In the genomic region with DNA sequence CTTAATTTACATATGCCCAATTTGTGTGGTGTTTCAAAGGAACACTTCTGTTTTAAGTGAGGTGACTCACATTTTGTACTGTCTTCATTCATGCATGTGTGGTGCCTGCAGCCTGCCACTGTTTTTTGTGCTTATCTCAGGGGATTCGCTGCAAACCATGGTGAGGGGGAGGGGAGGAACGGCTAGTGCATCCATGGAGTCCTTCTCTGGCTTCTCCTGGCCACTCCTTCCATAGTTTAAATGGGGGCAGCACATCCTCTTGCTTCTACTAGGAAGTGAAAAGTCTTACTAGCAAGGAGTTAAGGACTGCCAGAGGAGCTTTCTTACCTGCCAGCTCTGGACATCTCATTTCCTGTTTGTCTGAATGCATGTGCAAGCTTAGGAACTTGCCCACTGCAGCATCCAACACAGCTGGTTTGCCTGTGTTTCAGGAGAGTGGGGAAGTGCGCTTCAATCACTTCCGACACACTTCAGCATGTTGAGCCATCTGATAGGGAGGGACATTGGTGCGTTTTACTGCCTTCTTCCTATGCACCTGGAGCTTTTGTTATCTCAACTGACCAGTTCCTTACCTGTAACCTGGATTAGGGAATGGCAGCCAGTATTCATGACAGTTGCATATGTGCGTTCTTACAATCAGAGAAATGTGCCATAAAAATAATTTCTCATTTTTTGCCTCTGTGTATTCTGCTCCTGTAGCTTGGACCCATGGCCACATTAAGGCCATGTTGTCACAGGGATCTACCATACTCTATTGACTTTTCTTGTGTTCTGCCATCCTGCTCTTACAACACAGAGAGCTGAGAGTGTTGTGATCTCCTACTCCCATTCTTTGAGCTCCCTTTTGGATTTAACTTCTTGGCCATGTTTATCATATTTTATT, we compare ENCODE assay signal across 9 cellular contexts.
A peak's percentile ranks its signal among the peaks of the same experiment; 100 is the strongest.
DNase-seq lines count a peak whose midpoint lies in the region; ATAC-seq and TF ChIP-seq lines count a peak whose summit lies in the region.
"Had no signal": no experiment of that assay in that cellular context is flagged by ENCODE, and none has a peak within 500 bp of the region (broad histone marks: within the 10 kb centered on the region; RNA-seq: fewer than 3 reads in every experiment).

No MANE protein-coding gene starts in this region.

- peaks cover 6% of the 10 kb centered on the region for H3K36me3 Mint-ChIP-seq in brain

- H3K4me1 Mint-ChIP-seq in brain = peaks cover 67% of the 10 kb centered on the region

- WGBS in transverse colon (ENCODE audit: low coverage in 1 of 2), 2 donors = 31 to 39% methylated on average over 4 to 6 of the region's 6 CpGs
- 59 to 67% (median 61%) methylated on average over 6 of the region's 6 CpGs for WGBS in ovary, 3 donors

- no peak overlapping the region for H3K4me3 ChIP-seq in transverse colon
- no peak overlapping the region for H3K4me3 ChIP-seq in ovary
- no peak overlapping the region for H3K4me3 ChIP-seq in SJCRH30
- H3K4me3 ChIP-seq: thoracic aorta had no signal

- ATAC-seq in GM18505 (IDR thresholded peaks at IDR 0.05; ENCODE audit: unreplicated experiment) (peak; percentile 71), GM21515 (IDR thresholded peaks at IDR 0.05; ENCODE audit: unreplicated experiment) (peak; percentile 56)

- peak overlapping the region in 3 of 5 experiments; percentile 12 to 50 (median 37) for H3K27ac Mint-ChIP-seq in brain

- TF ChIP-seq EP300 in transverse colon (IDR thresholded peaks at IDR 0.05; ENCODE audit: low read depth) = no peak
- no peak for TF ChIP-seq EP300 in ovary (IDR thresholded peaks at IDR 0.05)

- H3K9me3 ChIP-seq in transverse colon = no peaks in the 10 kb centered on the region
- no peaks in the 10 kb centered on the region for H3K9me3 ChIP-seq in ovary
- no peaks in the 10 kb centered on the region for H3K9me3 ChIP-seq in SJCRH30 (replicated peaks)
- H3K9me3 ChIP-seq: thoracic aorta had no signal

- peak overlapping the region in 3 of 4 donors; percentile 11 to 51 (median 23) for H3K27ac ChIP-seq in transverse colon
- H3K27ac ChIP-seq in ovary = no peak overlapping the region
- no peak overlapping the region for H3K27ac ChIP-seq in SJCRH30
- H3K27ac ChIP-seq: thoracic aorta had no signal

- H3K36me3 ChIP-seq in transverse colon = no peaks in the 10 kb centered on the region
- no peaks in the 10 kb centered on the region for H3K36me3 ChIP-seq in ovary
- no peaks in the 10 kb centered on the region for H3K36me3 ChIP-seq in SJCRH30
- H3K36me3 ChIP-seq: thoracic aorta had no signal

- in situ Hi-C loops in transverse colon (cut with MboI; ENCODE audit: low pct_ligation_motif_present in 1 of 4, low pct_unique_long_range_greater_than_20kb in 1 of 4, low sequenced_read_pairs in 3 of 4) = no loop called here

- H3K9me3 Mint-ChIP-seq in brain = no peaks in the 10 kb centered on the region

- no peaks in the 10 kb centered on the region for H3K27me3 Mint-ChIP-seq in brain

- peak overlapping the region in 1 of 5 experiments; percentile 43 for H3K4me3 Mint-ChIP-seq in brain

- intact Hi-C loops in transverse colon (cut with DNase I; ENCODE audit: low total_unique reads) (no loop called here), ovary (cut with DNase I) (no loop called here)

- TF ChIP-seq POLR2A in GM18505 (IDR thresholded peaks at IDR 0.05; ENCODE audit: borderline replicate concordance, extremely low read depth, insufficient read depth, insufficient read length) (no peak), transverse colon (IDR thresholded peaks at IDR 0.05) (no peak), ovary (IDR thresholded peaks at IDR 0.05) (no peak)

- H3K27me3 ChIP-seq in transverse colon (no peaks in the 10 kb centered on the region), ovary (no peaks in the 10 kb centered on the region), SJCRH30 (no peaks in the 10 kb centered on the region)

- TF ChIP-seq CTCF in brain (conservative IDR thresholded peaks at IDR 0.05) (no peak), transverse colon (IDR thresholded peaks at IDR 0.05) (no peak), ovary (IDR thresholded peaks at IDR 0.05) (no peak)

- H3K4me1 ChIP-seq in transverse colon (peaks cover 18 to 72% (median 47%) of the 10 kb centered on the region in 4 donors), ovary (ENCODE audit: insufficient read depth) (peaks cover 12% of the 10 kb centered on the region), SJCRH30 (no peaks in the 10 kb centered on the region)

- DNase-seq in HT-29 (ENCODE audit: low spot score) (peak; percentile 40), transverse colon (peak; percentile 47), ovary (no peak), SJCRH30 (no peak)
- no peak for DNase-seq in stimulated activated naive CD4-positive, alpha-beta T cell treated with Interleukin-2 at 50 U/mL for 16 hours (lab: John Stamatoyannopoulos, UW)

Comparison
In these comparisons a context has a peak if more than half of its experiments do, and no peak if none do; other contexts are left out.
1. DNase-seq: peak in HT-29 (single experiment) and transverse colon (single experiment); none in ovary (0 of 5), SJCRH30 (0 of 2) and stimulated activated naive CD4-positive, alpha-beta T cell treated with Interleukin-2 at 50 U/mL for 16 hours (single experiment).
2. H3K27ac ChIP-seq: peak in transverse colon (3 of 4); none in ovary (0 of 2) and SJCRH30 (single experiment).